ENCODE assay signal across 17 cellular contexts in genomic region chr1:153880024-153880423, GRCh38. TPM values are rescaled to one million over a fixed set of nuclear protein-coding genes. Genes with fewer than 3 reads are reported as not detected.
DNase-seq lines count a peak whose midpoint lies in the region; ATAC-seq, FAIRE-seq and TF ChIP-seq lines count a peak whose summit lies in the region.
"Had no signal": no experiment of that assay in that cellular context is flagged by ENCODE, and none has a peak within 500 bp of the region (broad histone marks: within the 10 kb centered on the region; RNA-seq: fewer than 3 reads in every experiment).

No MANE protein-coding gene starts in this region.

- no peaks in the 10 kb centered on the region for H3K9me3 Mint-ChIP-seq in activated T-cell treated with anti-CD3 and anti-CD28 coated beads, Interleukin-2, amount 50 U/mL, for 72 hours
- H3K9me3 Mint-ChIP-seq in H9: no peaks in the 10 kb centered on the region
- H3K9me3 Mint-ChIP-seq in osteocyte (ENCODE audit: unreplicated experiment): no peaks in the 10 kb centered on the region
- H3K9me3 Mint-ChIP-seq: CD4-positive, alpha-beta memory T cell had no signal

- CTCF ChIA-PET in endothelial cell of umbilical vein (lab: Charles Lee): no interaction called here

- no peak overlapping the region for H3K4ac ChIP-seq in H9 (ENCODE audit: low read depth, low read length)

- no peak overlapping the region for H3K4me3 ChIP-seq in endothelial cell of umbilical vein (replicated peaks in 1 of 3; ENCODE audit: insufficient read depth in 1 of 3, low read depth in 1 of 3, low read length in 3 of 3)
- H3K4me3 ChIP-seq: GM23248 had no signal

- peaks cover 3% of the 10 kb centered on the region for H3K79me1 ChIP-seq in H9 (ENCODE audit: insufficient read depth, low read depth, low read length, poor library complexity, severe bottlenecking)

- H3K23ac ChIP-seq in H9 (ENCODE audit: insufficient read length, low read depth, low read length): no peak overlapping the region

- TF ChIP-seq CTCF in H9 (conservative IDR thresholded peaks at IDR 0.05) (no peak), endothelial cell of umbilical vein (IDR thresholded peaks at IDR 0.05; ENCODE audit: extremely low read depth in 1 of 2, insufficient read depth in 1 of 2, low read depth in 1 of 2, low read length in 2 of 2) (no peak), osteocyte (IDR thresholded peaks at IDR 0.05) (no peak)

- peaks cover 20% of the 10 kb centered on the region for H3K4me1 Mint-ChIP-seq in activated T-cell treated with anti-CD3 and anti-CD28 coated beads, Interleukin-2, amount 50 U/mL, for 72 hours (ENCODE audit: low read depth)
- H3K4me1 Mint-ChIP-seq in H9 (peaks cover 0 to 3% of the 10 kb centered on the region in 2 experiments; a peak in 3 of 4 replicates), osteocyte (ENCODE audit: unreplicated experiment) (peaks cover 7% of the 10 kb centered on the region)

- no peak overlapping the region for H2BK15ac ChIP-seq in H9 (ENCODE audit: low read depth, low read length)

- WGBS in H9 (ENCODE audit: extremely low coverage, insufficient read length, low lambda C conversion rate): no CpG with 5 or more reads among the region's 9 CpGs

- H2BK5ac ChIP-seq in H9 (ENCODE audit: insufficient read length, low read length): no peak overlapping the region

- H3K23me2 ChIP-seq in H9 (ENCODE audit: insufficient read length, low read depth, low read length, poor library complexity, severe bottlenecking): no peaks in the 10 kb centered on the region

- no peak overlapping the region for H4K8ac ChIP-seq in H9 (replicated peaks; ENCODE audit: insufficient read length, low read depth, low read length)

- H3K27me3 Mint-ChIP-seq in activated T-cell treated with anti-CD3 and anti-CD28 coated beads, Interleukin-2, amount 50 U/mL, for 72 hours (ENCODE audit: low read depth): no peaks in the 10 kb centered on the region
- H3K27me3 Mint-ChIP-seq in H9 (ENCODE audit: low read depth) (no peaks in the 10 kb centered on the region), osteocyte (ENCODE audit: unreplicated experiment) (no peaks in the 10 kb centered on the region)
- H3K27me3 Mint-ChIP-seq: CD4-positive, alpha-beta memory T cell had no signal

- H4K20me1 ChIP-seq in H9 (ENCODE audit: control insufficient read depth, insufficient read depth, insufficient read length) (no peaks in the 10 kb centered on the region), endothelial cell of umbilical vein (replicated peaks; ENCODE audit: control insufficient read depth, extremely low read depth, insufficient read depth, low read length) (no peaks in the 10 kb centered on the region)

- no peak overlapping the region for H3K4me3 Mint-ChIP-seq in activated T-cell treated with anti-CD3 and anti-CD28 coated beads, Interleukin-2, amount 50 U/mL, for 72 hours
- H3K4me3 Mint-ChIP-seq in H9 (no peak overlapping the region), osteocyte (ENCODE audit: unreplicated experiment) (no peak overlapping the region)
- H3K4me3 Mint-ChIP-seq: CD4-positive, alpha-beta memory T cell had no signal

- H4K91ac ChIP-seq in H9 (ENCODE audit: insufficient read length, low read depth, low read length): no peak overlapping the region

- no peaks in the 10 kb centered on the region for H3K36me3 ChIP-seq in endothelial cell of umbilical vein (ENCODE audit: control insufficient read depth in 2 of 2, extremely low read depth in 1 of 2, insufficient read depth in 2 of 2, low read length in 2 of 2)

- H3K56ac ChIP-seq in H9 (ENCODE audit: insufficient read length, low read depth, low read length): no peak overlapping the region

- H3K27me3 ChIP-seq in H9 (ENCODE audit: insufficient read depth, low read length) (no peaks in the 10 kb centered on the region), endothelial cell of umbilical vein (ENCODE audit: control insufficient read depth in 2 of 2, insufficient read depth in 2 of 2, low read length in 2 of 2) (no peaks in the 10 kb centered on the region)

- intact Hi-C loops in endothelial cell of umbilical vein (cut with micrococcal nuclease): loop anchor here (5.0 kb wide), 1 partner anchor 82 kb away; the partner anchor contains the start of gene SLC39A1

- H3K4me2 ChIP-seq in H9 (ENCODE audit: insufficient read depth, insufficient read length, low read length) (no peak overlapping the region), endothelial cell of umbilical vein (ENCODE audit: insufficient read depth, low read length) (no peak overlapping the region)

- H3K79me2 ChIP-seq in H9 (ENCODE audit: insufficient read depth, low read length) (peaks cover 9% of the 10 kb centered on the region; the same call in 1 of the 2 replicates), endothelial cell of umbilical vein (ENCODE audit: control insufficient read depth, insufficient read depth, low read length) (peaks cover 65% of the 10 kb centered on the region)

- no peak overlapping the region for H3T11ph ChIP-seq in H9 (ENCODE audit: low read length)

- H3K4me1 ChIP-seq in H9 (ENCODE audit: insufficient read depth, low read length) (no peaks in the 10 kb centered on the region), endothelial cell of umbilical vein (ENCODE audit: control insufficient read depth, extremely low read depth, insufficient read depth, low read length) (peaks cover 23% of the 10 kb centered on the region)

- H3K9me3 ChIP-seq in H9 (ENCODE audit: control insufficient read depth, low read depth, low read length) (no peaks in the 10 kb centered on the region), endothelial cell of umbilical vein (replicated peaks; ENCODE audit: control insufficient read depth, insufficient read depth, low read length) (no peaks in the 10 kb centered on the region)

- no peaks in the 10 kb centered on the region for H3K9me1 ChIP-seq in endothelial cell of umbilical vein (replicated peaks; ENCODE audit: control insufficient read depth, extremely low read depth, insufficient read depth, low read length)

- H3K36me3 Mint-ChIP-seq in activated T-cell treated with anti-CD3 and anti-CD28 coated beads, Interleukin-2, amount 50 U/mL, for 72 hours (ENCODE audit: insufficient read depth in 2 of 2): peaks cover 5% of the 10 kb centered on the region in 2 donors
- H3K36me3 Mint-ChIP-seq in H9 (ENCODE audit: insufficient read depth in 1 of 3, low read depth in 3 of 3) (peaks cover 0 to 2% (median 0%) of the 10 kb centered on the region in 3 experiments; a peak in 2 of 7 replicates), osteocyte (ENCODE audit: unreplicated experiment) (peaks cover 5% of the 10 kb centered on the region)

- H4K5ac ChIP-seq in H9 (ENCODE audit: insufficient read length, low read depth, low read length): no peak overlapping the region

- no peak for FAIRE-seq in endothelial cell of umbilical vein (lab: Jason Lieb, UNC)
- FAIRE-seq: G401.6, GM12891 had no signal

- no peak overlapping the region for H2AK5ac ChIP-seq in H9 (ENCODE audit: insufficient read length, low read length)

- H3K9ac ChIP-seq in H9 (ENCODE audit: extremely low read depth, insufficient read length, low read length) (no peak overlapping the region), endothelial cell of umbilical vein (replicated peaks; ENCODE audit: extremely low read depth, insufficient read depth, low read length) (no peak overlapping the region)
- H3K9ac ChIP-seq: GM23248 had no signal

- H2BK20ac ChIP-seq in H9 (ENCODE audit: low read depth, low read length, poor library complexity, severe bottlenecking): no peak overlapping the region

- H2AFZ ChIP-seq in H9 (ENCODE audit: low read length) (no peak overlapping the region), endothelial cell of umbilical vein (ENCODE audit: low read depth, low read length) (no peak overlapping the region)
- H2AFZ ChIP-seq: GM23248 had no signal

- no peak for ATAC-seq in activated T-cell treated with anti-CD3 and anti-CD28 coated beads, Interleukin-2, amount 50 U/mL, for 72 hours (replicated peaks in 1 of 2)
- no peak for ATAC-seq in HG03175 (IDR thresholded peaks at IDR 0.05; ENCODE audit: unreplicated experiment)

- POLR2A ChIA-PET in endothelial cell of umbilical vein (lab: Charles Lee): no interaction called here

- dilution Hi-C loops in endothelial cell of umbilical vein (cut with MboI; ENCODE audit: extremely low pct_ligation_motif_present, low sequenced_read_pairs): no loop called here

- H3K18ac ChIP-seq in H9 (ENCODE audit: insufficient read length, low read depth, low read length): no peak overlapping the region

- no peak overlapping the region for H3K27ac ChIP-seq in H9 (ENCODE audit: insufficient read length, low read depth, low read length)
- peak overlapping the region; percentile 60 for H3K27ac ChIP-seq in endothelial cell of umbilical vein (ENCODE audit: insufficient read depth, low read depth, low read length)

- H2BK12ac ChIP-seq in H9 (ENCODE audit: insufficient read length, low read depth, low read length): no peak overlapping the region

- peak overlapping the region; percentile 30 for H3K27ac Mint-ChIP-seq in activated T-cell treated with anti-CD3 and anti-CD28 coated beads, Interleukin-2, amount 50 U/mL, for 72 hours
- H3K27ac Mint-ChIP-seq in H9 (peak overlapping the region in 2 of 3 experiments; percentile 45 to 77; a peak in 3 of 7 replicates), osteocyte (ENCODE audit: unreplicated experiment) (no peak overlapping the region)

- TF ChIP-seq POLR2A in endothelial cell of umbilical vein (IDR thresholded peaks at IDR 0.05; ENCODE audit: low read depth, low read length): no peak

- no peak overlapping the region for H2BK120ac ChIP-seq in H9 (ENCODE audit: low read depth, low read length, poor library complexity, severe bottlenecking)

- H3K14ac ChIP-seq in H9 (ENCODE audit: insufficient read depth, low read length): no peak overlapping the region

- BruUV-seq in endothelial cell of umbilical vein (replicated peaks; lab: Mats Ljungman, UMichigan): no TSS peak

- DNase-seq in activated T-cell treated with anti-CD3 and anti-CD28 coated beads, Interleukin-2, amount 50 U/mL, for 72 hours: no peak
- no peak for DNase-seq in activated T-cell treated with anti-CD3 and anti-CD28 coated beads, Interleukin-2, amount 50 U/mL, for 48 hours
- no peak for DNase-seq in H9
- DNase-seq in endothelial cell of umbilical vein (ENCODE audit: low read depth, low spot score): no peak
- peak; percentile 68 for DNase-seq in osteocyte (ENCODE audit: extremely low spot score, unreplicated experiment)
- DNase-seq in glomerular visceral epithelial cell (ENCODE audit: extremely low spot score): no peak
- no peak for DNase-seq in NCI-H446 treated with DMSO at 0.1 percent for 48 hours (lab: John Stamatoyannopoulos, UW)
- DNase-seq: AML-193; CD4-positive, alpha-beta memory T cell; GM23248; NCI-H1436 treated with DMSO at 0.1 percent for 48 hours; NCI-H2081; NCI-H2227 treated with DMSO at 0.1 percent for 48 hours; NCI-H526 treated with DMSO at 0.1 percent for 48 hours had no signal

RNA-seq across cellular contexts. Expression of gene GATAD2B, which starts 42.7 kb away (rescaled TPM):
- 100 to 1,000 TPM in 1 of 2 donors, 10 to 100 TPM in 1; 87.4 to 106 TPM for total RNA-seq in activated T-cell treated with anti-CD3 and anti-CD28 coated beads, Interleukin-2, amount 50 U/mL, for 72 hours
- total RNA-seq in H9 (2021): 37.0 and 44.1 TPM in 2 replicates
- 46.3 and 49.2 TPM in 2 replicates for total RNA-seq in endothelial cell of umbilical vein
- polyA plus RNA-seq in endothelial cell of umbilical vein: 6.4 and 8.5 TPM in 2 replicates
- 7.6 and 11.8 TPM in 2 replicates for polyA plus RNA-seq in endothelial cell of umbilical vein (2011; cell fraction: cytosol; rRNA removed)
- 16.8 and 17.0 TPM in 2 replicates for polyA plus RNA-seq in endothelial cell of umbilical vein (2011; cell fraction: nucleus; rRNA removed)
- 8.0 and 8.6 TPM in 2 replicates for polyA plus RNA-seq in endothelial cell of umbilical vein (2012)
- 19.6 and 26.9 TPM in 2 replicates for polyA minus RNA-seq in endothelial cell of umbilical vein
- 24.9 TPM for polyA minus RNA-seq in endothelial cell of umbilical vein (2011; cell fraction: cytosol; rRNA and poly(A)+ RNA removed)
- 15.0 and 22.4 TPM in 2 replicates for polyA minus RNA-seq in endothelial cell of umbilical vein (2011; cell fraction: nucleus; rRNA and poly(A)+ RNA removed)
- 63.2 and 66.7 TPM in 2 replicates for total RNA-seq in osteocyte
